1 cellular context compared by ENCODE assay signal in the genomic region with DNA sequence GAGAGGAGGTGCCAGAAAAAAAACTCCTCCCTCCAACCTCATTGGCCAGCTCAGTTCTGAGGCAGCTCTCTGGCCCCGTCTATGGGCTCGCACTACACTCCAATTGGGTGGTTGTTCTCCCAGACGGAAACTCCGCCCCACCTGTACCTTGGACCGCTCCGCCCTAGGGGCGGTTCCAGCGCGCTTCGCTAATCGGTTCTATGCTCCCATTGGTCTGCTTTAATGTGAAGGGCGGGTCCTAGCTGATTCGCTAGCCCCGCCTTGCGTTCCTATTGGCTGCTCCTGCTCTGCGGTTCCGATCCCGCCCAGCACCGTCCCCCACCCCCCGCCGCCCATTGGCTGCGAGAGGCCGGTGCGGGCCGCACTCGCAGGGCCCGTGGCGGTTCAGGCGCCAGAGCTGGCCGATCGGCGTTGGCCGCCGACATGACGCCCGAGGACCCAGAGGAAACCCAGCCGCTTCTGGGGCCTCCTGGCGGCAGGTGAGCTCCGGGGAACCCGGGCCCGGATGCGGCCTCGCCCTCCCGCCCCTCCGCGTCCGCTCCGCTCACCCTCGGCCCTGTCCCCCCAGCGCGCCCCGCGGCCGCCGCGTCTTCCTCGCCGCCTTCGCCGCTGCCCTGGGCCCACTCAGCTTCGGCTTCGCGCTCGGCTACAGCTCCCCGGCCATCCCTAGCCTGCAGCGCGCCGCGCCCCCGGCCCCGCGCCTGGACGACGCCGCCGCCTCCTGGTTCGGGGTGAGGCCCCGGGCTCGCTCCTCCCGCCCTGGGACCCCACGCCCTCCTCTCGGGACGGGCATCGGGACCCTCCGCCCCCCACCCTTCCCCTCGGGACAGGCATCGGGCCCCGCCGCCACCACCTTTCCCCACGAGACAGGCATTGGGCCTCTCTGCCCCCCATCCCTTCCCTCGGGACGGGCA.
TF ChIP-seq lines count a peak whose summit lies in the region.

A gene with protein sequence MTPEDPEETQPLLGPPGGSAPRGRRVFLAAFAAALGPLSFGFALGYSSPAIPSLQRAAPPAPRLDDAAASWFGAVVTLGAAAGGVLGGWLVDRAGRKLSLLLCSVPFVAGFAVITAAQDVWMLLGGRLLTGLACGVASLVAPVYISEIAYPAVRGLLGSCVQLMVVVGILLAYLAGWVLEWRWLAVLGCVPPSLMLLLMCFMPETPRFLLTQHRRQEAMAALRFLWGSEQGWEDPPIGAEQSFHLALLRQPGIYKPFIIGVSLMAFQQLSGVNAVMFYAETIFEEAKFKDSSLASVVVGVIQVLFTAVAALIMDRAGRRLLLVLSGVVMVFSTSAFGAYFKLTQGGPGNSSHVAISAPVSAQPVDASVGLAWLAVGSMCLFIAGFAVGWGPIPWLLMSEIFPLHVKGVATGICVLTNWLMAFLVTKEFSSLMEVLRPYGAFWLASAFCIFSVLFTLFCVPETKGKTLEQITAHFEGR (plus strand): TSS at position 362 of the 914 bp plus-strand sequence. CDS start 62 bp downstream, at position 424.

TF ChIP-seq in K562, 482 proteins besides CTCF, POLR2A, EP300 and RAD21 (continued from another document and continues in another):
- TF ChIP-seq, protein P1, sequence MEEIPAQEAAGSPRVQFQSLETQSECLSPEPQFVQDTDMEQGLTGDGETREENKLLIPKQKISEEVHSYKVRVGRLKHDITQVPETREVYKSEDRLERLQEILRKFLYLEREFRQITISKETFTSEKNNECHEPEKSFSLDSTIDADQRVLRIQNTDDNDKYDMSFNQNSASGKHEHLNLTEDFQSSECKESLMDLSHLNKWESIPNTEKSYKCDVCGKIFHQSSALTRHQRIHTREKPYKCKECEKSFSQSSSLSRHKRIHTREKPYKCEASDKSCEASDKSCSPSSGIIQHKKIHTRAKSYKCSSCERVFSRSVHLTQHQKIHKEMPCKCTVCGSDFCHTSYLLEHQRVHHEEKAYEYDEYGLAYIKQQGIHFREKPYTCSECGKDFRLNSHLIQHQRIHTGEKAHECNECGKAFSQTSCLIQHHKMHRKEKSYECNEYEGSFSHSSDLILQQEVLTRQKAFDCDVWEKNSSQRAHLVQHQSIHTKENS (CRISPR knock-in tag; IDR thresholded peaks at IDR 0.05): no peak
- TF ChIP-seq ZNF197 (CRISPR knock-in tag; IDR thresholded peaks at IDR 0.05; ENCODE audit: low read depth): no peak
- no peak for TF ChIP-seq MYC (IDR thresholded peaks at IDR 0.05; ENCODE audit: low read depth, low read length)
- no peak for TF ChIP-seq MYC (CRISPR knock-in tag; IDR thresholded peaks at IDR 0.05; ENCODE audit: borderline replicate concordance, low read depth)
- no peak for TF ChIP-seq PHF21A (IDR thresholded peaks at IDR 0.05; ENCODE audit: borderline replicate concordance, low read depth)
- TF ChIP-seq MAFG (tag; conservative IDR thresholded peaks at IDR 0.05): no peak
- peak; percentile 35 for TF ChIP-seq CREM (IDR thresholded peaks at IDR 0.05; ENCODE audit: low read depth)
- no peak for TF ChIP-seq ZNF232 (CRISPR knock-in tag; IDR thresholded peaks at IDR 0.05)
- TF ChIP-seq, protein P2, sequence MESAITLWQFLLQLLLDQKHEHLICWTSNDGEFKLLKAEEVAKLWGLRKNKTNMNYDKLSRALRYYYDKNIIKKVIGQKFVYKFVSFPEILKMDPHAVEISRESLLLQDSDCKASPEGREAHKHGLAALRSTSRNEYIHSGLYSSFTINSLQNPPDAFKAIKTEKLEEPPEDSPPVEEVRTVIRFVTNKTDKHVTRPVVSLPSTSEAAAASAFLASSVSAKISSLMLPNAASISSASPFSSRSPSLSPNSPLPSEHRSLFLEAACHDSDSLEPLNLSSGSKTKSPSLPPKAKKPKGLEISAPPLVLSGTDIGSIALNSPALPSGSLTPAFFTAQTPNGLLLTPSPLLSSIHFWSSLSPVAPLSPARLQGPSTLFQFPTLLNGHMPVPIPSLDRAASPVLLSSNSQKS (CRISPR knock-in tag; IDR thresholded peaks at IDR 0.05): no peak
- TF ChIP-seq, protein P3, sequence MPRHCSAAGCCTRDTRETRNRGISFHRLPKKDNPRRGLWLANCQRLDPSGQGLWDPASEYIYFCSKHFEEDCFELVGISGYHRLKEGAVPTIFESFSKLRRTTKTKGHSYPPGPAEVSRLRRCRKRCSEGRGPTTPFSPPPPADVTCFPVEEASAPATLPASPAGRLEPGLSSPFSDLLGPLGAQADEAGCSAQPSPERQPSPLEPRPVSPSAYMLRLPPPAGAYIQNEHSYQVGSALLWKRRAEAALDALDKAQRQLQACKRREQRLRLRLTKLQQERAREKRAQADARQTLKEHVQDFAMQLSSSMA (CRISPR knock-in tag; IDR thresholded peaks at IDR 0.05): no peak
- TF ChIP-seq LCOR (CRISPR knock-in tag; IDR thresholded peaks at IDR 0.05): no peak
- no peak for TF ChIP-seq RBM15 (IDR thresholded peaks at IDR 0.05; ENCODE audit: insufficient read depth, low read length)
- no peak for TF ChIP-seq ARID2 (IDR thresholded peaks at IDR 0.05)
- no peak for TF ChIP-seq LARP7 (IDR thresholded peaks at IDR 0.05)
- TF ChIP-seq, protein P4, sequence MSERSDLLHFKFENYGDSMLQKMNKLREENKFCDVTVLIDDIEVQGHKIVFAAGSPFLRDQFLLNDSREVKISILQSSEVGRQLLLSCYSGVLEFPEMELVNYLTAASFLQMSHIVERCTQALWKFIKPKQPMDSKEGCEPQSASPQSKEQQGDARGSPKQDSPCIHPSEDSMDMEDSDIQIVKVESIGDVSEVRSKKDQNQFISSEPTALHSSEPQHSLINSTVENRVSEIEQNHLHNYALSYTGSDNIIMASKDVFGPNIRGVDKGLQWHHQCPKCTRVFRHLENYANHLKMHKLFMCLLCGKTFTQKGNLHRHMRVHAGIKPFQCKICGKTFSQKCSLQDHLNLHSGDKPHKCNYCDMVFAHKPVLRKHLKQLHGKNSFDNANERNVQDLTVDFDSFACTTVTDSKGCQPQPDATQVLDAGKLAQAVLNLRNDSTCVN (CRISPR knock-in tag; IDR thresholded peaks at IDR 0.05): no peak
- no peak for TF ChIP-seq TAF7 (tag; IDR thresholded peaks at IDR 0.05)
- no peak for TF ChIP-seq XRCC5 (IDR thresholded peaks at IDR 0.05; ENCODE audit: low read depth, low read length)
- no peak for TF ChIP-seq CCNT2 (IDR thresholded peaks at IDR 0.05; ENCODE audit: borderline replicate concordance, extremely low read depth, insufficient read length, low read depth, low read length)
- no peak for TF ChIP-seq ZNF24 (IDR thresholded peaks at IDR 0.05)
- TF ChIP-seq ZNF57 (CRISPR knock-in tag; IDR thresholded peaks at IDR 0.05): no peak
- TF ChIP-seq, protein P5, sequence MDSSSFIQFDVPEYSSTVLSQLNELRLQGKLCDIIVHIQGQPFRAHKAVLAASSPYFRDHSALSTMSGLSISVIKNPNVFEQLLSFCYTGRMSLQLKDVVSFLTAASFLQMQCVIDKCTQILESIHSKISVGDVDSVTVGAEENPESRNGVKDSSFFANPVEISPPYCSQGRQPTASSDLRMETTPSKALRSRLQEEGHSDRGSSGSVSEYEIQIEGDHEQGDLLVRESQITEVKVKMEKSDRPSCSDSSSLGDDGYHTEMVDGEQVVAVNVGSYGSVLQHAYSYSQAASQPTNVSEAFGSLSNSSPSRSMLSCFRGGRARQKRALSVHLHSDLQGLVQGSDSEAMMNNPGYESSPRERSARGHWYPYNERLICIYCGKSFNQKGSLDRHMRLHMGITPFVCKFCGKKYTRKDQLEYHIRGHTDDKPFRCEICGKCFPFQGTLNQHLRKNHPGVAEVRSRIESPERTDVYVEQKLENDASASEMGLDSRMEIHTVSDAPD (CRISPR knock-in tag; IDR thresholded peaks at IDR 0.05): no peak
- TF ChIP-seq, protein P6, sequence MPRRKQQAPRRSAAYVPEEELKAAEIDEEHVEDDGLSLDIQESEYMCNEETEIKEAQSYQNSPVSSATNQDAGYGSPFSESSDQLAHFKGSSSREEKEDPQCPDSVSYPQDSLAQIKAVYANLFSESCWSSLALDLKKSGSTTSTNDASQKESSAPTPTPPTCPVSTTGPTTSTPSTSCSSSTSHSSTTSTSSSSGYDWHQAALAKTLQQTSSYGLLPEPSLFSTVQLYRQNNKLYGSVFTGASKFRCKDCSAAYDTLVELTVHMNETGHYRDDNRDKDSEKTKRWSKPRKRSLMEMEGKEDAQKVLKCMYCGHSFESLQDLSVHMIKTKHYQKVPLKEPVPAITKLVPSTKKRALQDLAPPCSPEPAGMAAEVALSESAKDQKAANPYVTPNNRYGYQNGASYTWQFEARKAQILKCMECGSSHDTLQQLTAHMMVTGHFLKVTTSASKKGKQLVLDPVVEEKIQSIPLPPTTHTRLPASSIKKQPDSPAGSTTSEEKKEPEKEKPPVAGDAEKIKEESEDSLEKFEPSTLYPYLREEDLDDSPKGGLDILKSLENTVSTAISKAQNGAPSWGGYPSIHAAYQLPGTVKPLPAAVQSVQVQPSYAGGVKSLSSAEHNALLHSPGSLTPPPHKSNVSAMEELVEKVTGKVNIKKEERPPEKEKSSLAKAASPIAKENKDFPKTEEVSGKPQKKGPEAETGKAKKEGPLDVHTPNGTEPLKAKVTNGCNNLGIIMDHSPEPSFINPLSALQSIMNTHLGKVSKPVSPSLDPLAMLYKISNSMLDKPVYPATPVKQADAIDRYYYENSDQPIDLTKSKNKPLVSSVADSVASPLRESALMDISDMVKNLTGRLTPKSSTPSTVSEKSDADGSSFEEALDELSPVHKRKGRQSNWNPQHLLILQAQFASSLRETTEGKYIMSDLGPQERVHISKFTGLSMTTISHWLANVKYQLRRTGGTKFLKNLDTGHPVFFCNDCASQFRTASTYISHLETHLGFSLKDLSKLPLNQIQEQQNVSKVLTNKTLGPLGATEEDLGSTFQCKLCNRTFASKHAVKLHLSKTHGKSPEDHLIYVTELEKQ (CRISPR knock-in tag; IDR thresholded peaks at IDR 0.05): no peak
- no peak for TF ChIP-seq ZNF175 (CRISPR knock-in tag; IDR thresholded peaks at IDR 0.05; ENCODE audit: low read depth)
- no peak for TF ChIP-seq TSC22D4 (tag; IDR thresholded peaks at IDR 0.05)
- TF ChIP-seq POLR2G (IDR thresholded peaks at IDR 0.05; ENCODE audit: low read depth, low read length): peak; percentile 87
- no peak for TF ChIP-seq HMG20B (CRISPR knock-in tag; IDR thresholded peaks at IDR 0.05)
- no peak for TF ChIP-seq ZNF717 (CRISPR knock-in tag; IDR thresholded peaks at IDR 0.05)
- no peak for TF ChIP-seq ARHGAP35 (IDR thresholded peaks at IDR 0.05; ENCODE audit: partially characterized antibody)
- peak; percentile 68; the same call in 1 of the 2 replicates for TF ChIP-seq PHF8 (IDR thresholded peaks at IDR 0.05; ENCODE audit: borderline replicate concordance, low read length)
- TF ChIP-seq RBM39 (optimal IDR thresholded peaks at IDR 0.05; ENCODE audit: low read depth, low read length): no peak
- peak; percentile 18 for TF ChIP-seq PCBP2 (IDR thresholded peaks at IDR 0.05; ENCODE audit: low read depth, low read length, poor library complexity, severe bottlenecking)
- TF ChIP-seq ZKSCAN8 (CRISPR knock-in tag; IDR thresholded peaks at IDR 0.05): no peak
- TF ChIP-seq MAFK (IDR thresholded peaks at IDR 0.05; ENCODE audit: low read length): no peak
- peak; percentile 18 to 69; a peak in 2 of 4 replicates for TF ChIP-seq MAZ (CRISPR knock-in tag; conservative IDR thresholded peaks at IDR 0.05 in 1 of 2, IDR thresholded peaks at IDR 0.05 in 1 of 2)
- TF ChIP-seq, protein P7, sequence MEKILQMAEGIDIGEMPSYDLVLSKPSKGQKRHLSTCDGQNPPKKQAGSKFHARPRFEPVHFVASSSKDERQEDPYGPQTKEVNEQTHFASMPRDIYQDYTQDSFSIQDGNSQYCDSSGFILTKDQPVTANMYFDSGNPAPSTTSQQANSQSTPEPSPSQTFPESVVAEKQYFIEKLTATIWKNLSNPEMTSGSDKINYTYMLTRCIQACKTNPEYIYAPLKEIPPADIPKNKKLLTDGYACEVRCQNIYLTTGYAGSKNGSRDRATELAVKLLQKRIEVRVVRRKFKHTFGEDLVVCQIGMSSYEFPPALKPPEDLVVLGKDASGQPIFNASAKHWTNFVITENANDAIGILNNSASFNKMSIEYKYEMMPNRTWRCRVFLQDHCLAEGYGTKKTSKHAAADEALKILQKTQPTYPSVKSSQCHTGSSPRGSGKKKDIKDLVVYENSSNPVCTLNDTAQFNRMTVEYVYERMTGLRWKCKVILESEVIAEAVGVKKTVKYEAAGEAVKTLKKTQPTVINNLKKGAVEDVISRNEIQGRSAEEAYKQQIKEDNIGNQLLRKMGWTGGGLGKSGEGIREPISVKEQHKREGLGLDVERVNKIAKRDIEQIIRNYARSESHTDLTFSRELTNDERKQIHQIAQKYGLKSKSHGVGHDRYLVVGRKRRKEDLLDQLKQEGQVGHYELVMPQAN (IDR thresholded peaks at IDR 0.05; ENCODE audit: borderline replicate concordance): no peak
- no peak for TF ChIP-seq RFX1 (IDR thresholded peaks at IDR 0.05)
- TF ChIP-seq BDP1 (IDR thresholded peaks at IDR 0.05; ENCODE audit: insufficient read depth, insufficient read length): no peak
- TF ChIP-seq WHSC1 (IDR thresholded peaks at IDR 0.05; ENCODE audit: low read length): no peak
- TF ChIP-seq, protein P8, sequence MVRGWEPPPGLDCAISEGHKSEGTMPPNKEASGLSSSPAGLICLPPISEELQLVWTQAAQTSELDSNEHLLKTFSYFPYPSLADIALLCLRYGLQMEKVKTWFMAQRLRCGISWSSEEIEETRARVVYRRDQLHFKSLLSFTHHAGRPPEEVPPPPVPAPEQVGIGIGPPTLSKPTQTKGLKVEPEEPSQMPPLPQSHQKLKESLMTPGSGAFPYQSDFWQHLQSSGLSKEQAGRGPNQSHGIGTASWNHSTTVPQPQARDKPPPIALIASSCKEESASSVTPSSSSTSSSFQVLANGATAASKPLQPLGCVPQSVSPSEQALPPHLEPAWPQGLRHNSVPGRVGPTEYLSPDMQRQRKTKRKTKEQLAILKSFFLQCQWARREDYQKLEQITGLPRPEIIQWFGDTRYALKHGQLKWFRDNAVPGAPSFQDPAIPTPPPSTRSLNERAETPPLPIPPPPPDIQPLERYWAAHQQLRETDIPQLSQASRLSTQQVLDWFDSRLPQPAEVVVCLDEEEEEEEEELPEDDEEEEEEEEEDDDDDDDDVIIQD (CRISPR knock-in tag; IDR thresholded peaks at IDR 0.05): no peak
- no peak for TF ChIP-seq BRF1 (IDR thresholded peaks at IDR 0.05; ENCODE audit: borderline replicate concordance, extremely low read depth, insufficient read length)
- TF ChIP-seq, protein P9, sequence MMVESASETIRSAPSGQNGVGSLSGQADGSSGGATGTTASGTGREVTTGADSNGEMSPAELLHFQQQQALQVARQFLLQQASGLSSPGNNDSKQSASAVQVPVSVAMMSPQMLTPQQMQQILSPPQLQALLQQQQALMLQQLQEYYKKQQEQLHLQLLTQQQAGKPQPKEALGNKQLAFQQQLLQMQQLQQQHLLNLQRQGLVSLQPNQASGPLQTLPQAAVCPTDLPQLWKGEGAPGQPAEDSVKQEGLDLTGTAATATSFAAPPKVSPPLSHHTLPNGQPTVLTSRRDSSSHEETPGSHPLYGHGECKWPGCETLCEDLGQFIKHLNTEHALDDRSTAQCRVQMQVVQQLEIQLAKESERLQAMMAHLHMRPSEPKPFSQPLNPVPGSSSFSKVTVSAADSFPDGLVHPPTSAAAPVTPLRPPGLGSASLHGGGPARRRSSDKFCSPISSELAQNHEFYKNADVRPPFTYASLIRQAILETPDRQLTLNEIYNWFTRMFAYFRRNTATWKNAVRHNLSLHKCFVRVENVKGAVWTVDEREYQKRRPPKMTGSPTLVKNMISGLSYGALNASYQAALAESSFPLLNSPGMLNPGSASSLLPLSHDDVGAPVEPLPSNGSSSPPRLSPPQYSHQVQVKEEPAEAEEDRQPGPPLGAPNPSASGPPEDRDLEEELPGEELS (CRISPR knock-in tag; IDR thresholded peaks at IDR 0.05; ENCODE audit: borderline replicate concordance): no peak; the same call in 1 of the 2 replicates
- TF ChIP-seq, protein P10, sequence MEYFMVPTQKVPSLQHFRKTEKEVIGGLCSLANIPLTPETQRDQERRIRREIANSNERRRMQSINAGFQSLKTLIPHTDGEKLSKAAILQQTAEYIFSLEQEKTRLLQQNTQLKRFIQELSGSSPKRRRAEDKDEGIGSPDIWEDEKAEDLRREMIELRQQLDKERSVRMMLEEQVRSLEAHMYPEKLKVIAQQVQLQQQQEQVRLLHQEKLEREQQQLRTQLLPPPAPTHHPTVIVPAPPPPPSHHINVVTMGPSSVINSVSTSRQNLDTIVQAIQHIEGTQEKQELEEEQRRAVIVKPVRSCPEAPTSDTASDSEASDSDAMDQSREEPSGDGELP (CRISPR knock-in tag; IDR thresholded peaks at IDR 0.05; ENCODE audit: borderline replicate concordance): peak; percentile 10; the same call in 1 of the 2 replicates
